Comparison of ENCODE assay signal across 8 cellular contexts in the genomic region with DNA sequence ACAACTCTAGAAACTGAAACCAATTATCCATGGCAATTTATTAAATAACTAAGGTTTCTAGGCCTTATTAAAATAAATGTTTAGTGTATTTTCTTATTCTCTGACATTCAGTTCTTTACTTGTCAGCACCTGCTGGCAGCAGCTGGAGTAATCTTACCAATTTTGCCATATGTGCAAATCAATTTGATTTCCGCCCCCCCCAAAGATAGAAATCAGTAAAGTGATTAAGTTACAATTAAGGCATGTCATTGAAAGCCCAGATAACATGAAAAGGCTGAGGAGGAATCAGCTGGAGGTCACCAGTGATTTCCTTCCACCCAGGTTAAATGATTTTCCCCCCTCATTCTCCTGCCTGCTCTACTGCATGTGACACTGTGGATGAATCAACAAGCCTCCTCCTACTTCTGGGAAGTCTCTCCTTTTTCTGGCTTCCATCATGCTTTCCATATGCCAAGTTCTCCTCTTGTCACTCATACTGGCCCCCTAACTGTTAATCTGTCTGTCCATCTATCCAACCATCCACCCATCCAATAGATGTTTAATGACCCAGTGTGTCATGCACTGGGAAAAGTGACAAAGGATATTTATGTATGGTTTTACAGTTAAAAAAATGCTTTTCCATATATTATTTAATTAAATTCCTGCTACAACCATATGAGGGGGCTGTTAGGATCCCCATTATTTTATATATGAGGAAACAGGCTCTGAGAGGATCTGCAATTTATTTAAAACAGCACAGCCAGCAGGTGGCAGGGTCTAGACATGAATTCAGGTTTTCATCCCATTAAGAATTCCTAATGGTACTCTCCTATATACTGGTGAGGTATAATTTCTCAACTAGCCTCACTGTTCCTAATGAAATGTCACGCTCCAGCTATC.
DNase-seq lines count a peak whose midpoint lies in the region; ATAC-seq, FAIRE-seq and TF ChIP-seq lines count a peak whose summit lies in the region.

No MANE protein-coding gene starts in this region.

- TF ChIP-seq CTCF in A549 (IDR thresholded peaks at IDR 0.05) (peak; percentile 94), left ventricle myocardium inferior (IDR thresholded peaks at IDR 0.05; ENCODE audit: borderline replicate concordance) (peak; percentile 70)

- no peaks in the 10 kb centered on the region for H3K27me3 ChIP-seq in left ventricle myocardium inferior (ENCODE audit: low read depth)

- H3K36me3 Mint-ChIP-seq in activated naive CD8-positive, alpha-beta T cell treated with anti-CD3 and anti-CD28 coated beads, Interleukin-2, amount 10 ng/mL, durations not matched to agents 7 days and 5 days: no peaks in the 10 kb centered on the region

- intact Hi-C loops in left ventricle myocardium inferior (cut with micrococcal nuclease): loop anchor here (2.0 to 10.0 kb wide), 2 partner anchors 115 to 279 kb away; a partner anchor contains a TSS

- peaks cover 2% of the 10 kb centered on the region for H3K27me3 Mint-ChIP-seq in activated naive CD8-positive, alpha-beta T cell treated with anti-CD3 and anti-CD28 coated beads, Interleukin-2, amount 10 ng/mL, durations not matched to agents 7 days and 5 days

- no peaks in the 10 kb centered on the region for H3K9me3 ChIP-seq in A549
- no peaks in the 10 kb centered on the region for H3K9me3 ChIP-seq in left ventricle myocardium inferior (replicated peaks)

- peak; percentile 93 to 94 for TF ChIP-seq RAD21 in A549 (conservative IDR thresholded peaks at IDR 0.05 in 1 of 2, IDR thresholded peaks at IDR 0.05 in 1 of 2)

- no peak overlapping the region for H3K4me2 ChIP-seq in A549

- DNase-seq in A549 (ENCODE audit: low read depth in 1 of 2, low spot score in 1 of 2) (peak; percentile 66 to 71), GM04504 (ENCODE audit: low read depth) (peak; percentile 47), NCI-H2171 (lab: John Stamatoyannopoulos, UW) (peak; percentile 52), left ventricle myocardium inferior (no peak), smooth muscle cell of the brain vasculature (ENCODE audit: low read depth, low spot score) (peak; percentile 51)
- DNase-seq in activated naive CD8-positive, alpha-beta T cell treated with anti-CD3 and anti-CD28 coated beads, Interleukin-2, amount 10 ng/mL, durations not matched to agents 7 days and 5 days: no peak

- no peak for TF ChIP-seq POLR2A in A549 (IDR thresholded peaks at IDR 0.05; ENCODE audit: low read length)

- no peak for TF ChIP-seq EP300 in A549 (IDR thresholded peaks at IDR 0.05)

- no peaks in the 10 kb centered on the region for H3K9me3 Mint-ChIP-seq in activated naive CD8-positive, alpha-beta T cell treated with anti-CD3 and anti-CD28 coated beads, Interleukin-2, amount 10 ng/mL, durations not matched to agents 7 days and 5 days

- POLR2A ChIA-PET in A549 (lab: Yijun Ruan, JAX): no interaction called here
- POLR2A ChIA-PET in activated naive CD8-positive, alpha-beta T cell treated with anti-CD3 and anti-CD28 coated beads, Interleukin-2, amount 10 ng/mL, durations not matched to agents 7 days and 5 days (lab: Charles Lee): interaction anchor here (0.7 to 1.1 kb wide), 2 partner anchors 91 to 282 kb away, joined by 3 to 6 read pairs; no protein-coding TSS in a partner anchor

- peak overlapping the region; percentile 2 for H3K27ac Mint-ChIP-seq in activated naive CD8-positive, alpha-beta T cell treated with anti-CD3 and anti-CD28 coated beads, Interleukin-2, amount 10 ng/mL, durations not matched to agents 7 days and 5 days

- 40% methylated on average over 2 of the region's 2 CpGs for WGBS in A549 (ENCODE audit: missing lambda C conversion rate)

- H3K27ac ChIP-seq in A549 (no peak overlapping the region), left ventricle myocardium inferior (replicated peaks) (no peak overlapping the region)

- H3K4me3 Mint-ChIP-seq in activated naive CD8-positive, alpha-beta T cell treated with anti-CD3 and anti-CD28 coated beads, Interleukin-2, amount 10 ng/mL, durations not matched to agents 7 days and 5 days: peak overlapping the region; percentile 8

- H3K36me3 ChIP-seq in left ventricle myocardium inferior: no peaks in the 10 kb centered on the region

- H3K4me3 ChIP-seq in A549 (no peak overlapping the region), left ventricle myocardium inferior (no peak overlapping the region)

- no peaks in the 10 kb centered on the region for H3K4me1 ChIP-seq in A549
- no peaks in the 10 kb centered on the region for H3K4me1 ChIP-seq in left ventricle myocardium inferior

- H3K4me1 Mint-ChIP-seq in activated naive CD8-positive, alpha-beta T cell treated with anti-CD3 and anti-CD28 coated beads, Interleukin-2, amount 10 ng/mL, durations not matched to agents 7 days and 5 days: peaks cover 23% of the 10 kb centered on the region

- ATAC-seq in A549 (peak; percentile 91 to 93), GM19455 (IDR thresholded peaks at IDR 0.05; ENCODE audit: unreplicated experiment) (no peak), GM18517 (IDR thresholded peaks at IDR 0.05; ENCODE audit: unreplicated experiment) (no peak)
- peak; percentile 11 for ATAC-seq in activated naive CD8-positive, alpha-beta T cell treated with anti-CD3 and anti-CD28 coated beads, Interleukin-2, amount 10 ng/mL, durations not matched to agents 7 days and 5 days (ENCODE audit: low read depth)

- peak; percentile 74 for FAIRE-seq in A549 (lab: Jason Lieb, UNC)

- CTCF ChIA-PET in A549 (lab: Yijun Ruan, JAX): interaction anchor here (0.6 to 18.1 kb wide), 65 partner anchors 6 to 603 kb away, joined by 3 to 251 read pairs (median 4); a partner anchor contains a TSS

TF ChIP-seq in A549, 52 proteins besides CTCF, POLR2A, EP300 and RAD21:
- no peak for TF ChIP-seq HOXB5 (CRISPR knock-in tag; IDR thresholded peaks at IDR 0.05)
- no peak for TF ChIP-seq HOXA7 (CRISPR knock-in tag; IDR thresholded peaks at IDR 0.05)
- TF ChIP-seq TP53 (CRISPR knock-in tag; IDR thresholded peaks at IDR 0.05): no peak
- no peak for TF ChIP-seq ZNF302 (CRISPR knock-in tag; IDR thresholded peaks at IDR 0.05)
- TF ChIP-seq RCOR1 (IDR thresholded peaks at IDR 0.05; ENCODE audit: low read depth, low read length): no peak
- no peak for TF ChIP-seq CBX2 (IDR thresholded peaks at IDR 0.05; ENCODE audit: borderline replicate concordance, low read depth)
- peak; percentile 96 for TF ChIP-seq SMC3 (IDR thresholded peaks at IDR 0.05)

Comparison
In these comparisons a context has a peak if more than half of its experiments do, and no peak if none do; other contexts are left out.
1. ATAC-seq: peak in A549 (2 of 2) and activated naive CD8-positive, alpha-beta T cell treated with anti-CD3 and anti-CD28 coated beads, Interleukin-2, amount 10 ng/mL, durations not matched to agents 7 days and 5 days (single experiment); none in GM19455 (single experiment) and GM18517 (single experiment).
2. DNase-seq: peak in A549 (2 of 2), GM04504 (single experiment), NCI-H2171 (single experiment) and smooth muscle cell of the brain vasculature (single experiment); none in activated naive CD8-positive, alpha-beta T cell treated with anti-CD3 and anti-CD28 coated beads, Interleukin-2, amount 10 ng/mL, durations not matched to agents 7 days and 5 days (single experiment) and left ventricle myocardium inferior (single experiment).